6 cellular contexts compared by ENCODE assay signal in the genomic region with DNA sequence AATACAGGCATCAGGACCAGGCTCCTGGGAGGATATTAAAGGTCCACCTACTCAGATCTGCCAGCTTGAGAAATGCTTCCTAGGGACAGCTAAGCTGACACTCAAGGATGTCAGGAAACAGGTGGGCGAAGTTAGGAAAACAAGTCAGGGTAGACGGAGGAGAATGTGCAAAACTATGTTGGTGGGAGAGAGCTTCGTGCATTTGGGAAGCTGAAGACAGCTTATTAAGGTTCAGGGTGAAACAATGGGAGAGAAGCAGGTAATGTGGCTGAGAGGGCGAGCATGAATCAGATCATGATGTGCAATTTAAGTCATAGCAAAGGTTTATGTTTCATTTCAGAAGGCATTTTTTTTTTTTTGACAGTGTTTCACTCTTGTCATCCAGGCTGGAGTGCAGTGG.
"Had no signal": no experiment of that assay in that cellular context is flagged by ENCODE, and none has a peak within 500 bp of the region (broad histone marks: within the 10 kb centered on the region; RNA-seq: fewer than 3 reads in every experiment).

No MANE protein-coding gene starts in this region.

- H3K36me3 Mint-ChIP-seq: IgD-negative memory B cell had no signal

- H3K4me1 Mint-ChIP-seq: IgD-negative memory B cell had no signal

- H3K9me3 Mint-ChIP-seq: HFFc6 had no signal

- H3K4me3 Mint-ChIP-seq: HFFc6, IgD-negative memory B cell had no signal

- H3K27ac ChIP-seq: GM23248, HL-60 had no signal

- DNase-seq: GM23248, H7, HFFc6, KBM-7 had no signal

- H3K27ac Mint-ChIP-seq: HFFc6, IgD-negative memory B cell had no signal

- H3K27me3 Mint-ChIP-seq: IgD-negative memory B cell had no signal
